ENCODE assay signal across 1 cellular context in the genomic region with DNA sequence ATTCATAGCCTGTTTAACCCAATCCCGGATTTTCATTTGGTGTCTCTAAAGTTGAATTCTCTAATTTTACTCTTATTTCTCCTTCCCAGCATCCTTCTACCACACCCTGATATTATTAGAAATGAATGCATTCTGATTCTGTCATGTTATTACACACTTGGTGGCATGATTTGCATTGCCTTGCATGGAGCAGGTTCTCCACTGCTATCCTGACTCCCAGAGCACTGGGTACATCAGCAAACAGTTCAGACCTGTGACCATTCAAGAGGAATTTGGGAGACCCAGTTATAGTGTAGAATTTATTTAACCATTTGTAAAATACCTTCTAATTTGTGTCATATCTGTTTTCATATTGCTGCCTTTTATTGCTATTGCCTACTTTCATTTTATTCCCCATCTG.
A peak's percentile ranks its signal among the peaks of the same experiment; 100 is the strongest.
TF ChIP-seq lines count a peak whose summit lies in the region.

No MANE protein-coding gene starts in this region.

TF ChIP-seq in K562, 482 proteins besides CTCF, POLR2A, EP300 and RAD21:
- TF ChIP-seq, protein P1, sequence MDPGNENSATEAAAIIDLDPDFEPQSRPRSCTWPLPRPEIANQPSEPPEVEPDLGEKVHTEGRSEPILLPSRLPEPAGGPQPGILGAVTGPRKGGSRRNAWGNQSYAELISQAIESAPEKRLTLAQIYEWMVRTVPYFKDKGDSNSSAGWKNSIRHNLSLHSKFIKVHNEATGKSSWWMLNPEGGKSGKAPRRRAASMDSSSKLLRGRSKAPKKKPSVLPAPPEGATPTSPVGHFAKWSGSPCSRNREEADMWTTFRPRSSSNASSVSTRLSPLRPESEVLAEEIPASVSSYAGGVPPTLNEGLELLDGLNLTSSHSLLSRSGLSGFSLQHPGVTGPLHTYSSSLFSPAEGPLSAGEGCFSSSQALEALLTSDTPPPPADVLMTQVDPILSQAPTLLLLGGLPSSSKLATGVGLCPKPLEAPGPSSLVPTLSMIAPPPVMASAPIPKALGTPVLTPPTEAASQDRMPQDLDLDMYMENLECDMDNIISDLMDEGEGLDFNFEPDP (CRISPR knock-in tag; IDR thresholded peaks at IDR 0.05) = no peak
- no peak for TF ChIP-seq NR2C2 (CRISPR knock-in tag; IDR thresholded peaks at IDR 0.05)
- TF ChIP-seq NR2C2 (tag; IDR thresholded peaks at IDR 0.05) = 0 out of 2 replicates have a peak, but pooled peaks have one; percentile 2
TF ChIP-seq in K562: peak in this region for 1.
